In the genomic region with DNA sequence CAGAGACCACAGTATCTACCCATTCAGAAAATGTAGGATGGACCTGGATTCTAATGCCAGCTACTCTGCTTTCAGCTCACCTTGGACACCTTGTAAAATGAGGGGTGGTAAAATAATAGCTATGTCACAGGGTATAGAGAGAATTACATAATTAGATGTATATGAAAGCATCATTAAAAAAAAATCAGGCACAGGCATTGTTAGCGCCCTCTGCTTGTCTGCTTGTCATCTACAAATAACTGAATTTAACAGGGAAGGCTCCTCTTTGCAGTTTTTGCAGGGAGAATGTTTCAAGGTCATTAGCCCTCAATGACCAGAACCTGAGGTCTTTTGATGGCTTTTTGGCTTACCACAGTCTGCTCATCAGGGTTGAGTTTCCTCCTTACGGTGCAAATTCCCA, we compare ENCODE assay signal across 1 cellular context.
TF ChIP-seq lines count a peak whose summit lies in the region.

No MANE protein-coding gene starts in this region.

TF ChIP-seq in A549, 52 proteins besides CTCF, POLR2A, EP300 and RAD21 (continued from another document):
- TF ChIP-seq MAZ (IDR thresholded peaks at IDR 0.05; ENCODE audit: borderline replicate concordance, low read depth, low read length) = no peak
